In the genomic region with DNA sequence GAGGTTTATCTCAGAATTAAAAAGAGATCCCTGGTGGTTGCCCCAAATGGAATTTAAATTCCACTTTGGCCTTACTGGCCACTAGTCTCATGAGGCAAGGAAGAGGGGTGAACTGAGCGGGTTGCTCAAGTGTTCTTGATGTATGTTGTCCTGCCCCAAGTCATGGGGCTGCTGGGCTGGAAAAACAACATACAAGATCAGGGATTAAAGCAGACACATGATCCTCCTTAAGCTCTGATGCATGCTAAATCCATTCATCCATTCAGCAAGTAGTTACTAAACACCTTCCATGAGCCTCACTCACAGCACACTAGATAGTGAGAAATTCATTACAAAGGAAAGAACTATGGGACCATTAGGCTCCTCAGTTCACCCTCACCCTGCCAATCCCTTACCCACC, we compare ENCODE assay signal across 19 cellular contexts.
A peak's percentile ranks its signal among the peaks of the same experiment; 100 is the strongest.
DNase-seq lines count a peak whose midpoint lies in the region; ATAC-seq and TF ChIP-seq lines count a peak whose summit lies in the region.
"Had no signal": no experiment of that assay in that cellular context is flagged by ENCODE, and none has a peak within 500 bp of the region (broad histone marks: within the 10 kb centered on the region; RNA-seq: fewer than 3 reads in every experiment).

No MANE protein-coding gene starts in this region.

- H3K4me1 Mint-ChIP-seq in GM23338: no peaks in the 10 kb centered on the region
- H3K4me1 Mint-ChIP-seq: H9 had no signal

- H3K4me3 Mint-ChIP-seq in GM23338: no peak overlapping the region
- H3K4me3 Mint-ChIP-seq: CD8-positive, alpha-beta T cell; H9 had no signal

- peaks cover 3% of the 10 kb centered on the region; the same call in 1 of the 3 replicates for H3K36me3 Mint-ChIP-seq in GM23338 (ENCODE audit: low read depth)
- H3K36me3 Mint-ChIP-seq: CD8-positive, alpha-beta T cell had no signal

- DNase-seq in GM23338 (ENCODE audit: low spot score) (no peak), amniotic epithelial cell (ENCODE audit: low read depth) (peak; percentile 48), kidney tubule cell (ENCODE audit: low spot score) (peak; percentile 31), renal cortical epithelial cell (ENCODE audit: low read depth) (peak; percentile 78)
- DNase-seq in stimulated activated CD4-positive, alpha-beta T cell treated with anti-CD3 and anti-CD28 coated beads, Interleukin-12 subunit alpha, Interleukin-12 subunit beta, amount 100 ng/mL, for 4 hours: no peak
- DNase-seq: CD8-positive, alpha-beta T cell; DND-41; H9; MM.1S; NCI-H1092; NCI-H2081; NCI-H226; PC-3; RPMI8226; SIG-M5 had no signal

- no peaks in the 10 kb centered on the region for H3F3A ChIP-seq in GM23338 (replicated peaks; ENCODE audit: low read depth)

- ATAC-seq in GM23338 (no peak), HG02973 (IDR thresholded peaks at IDR 0.05; ENCODE audit: unreplicated experiment) (no peak), GM21528 (IDR thresholded peaks at IDR 0.05; ENCODE audit: low FRiP score, unreplicated experiment) (no peak)
- ATAC-seq: CD8-positive, alpha-beta T cell; PC-3; SK-N-SH treated with all-trans-retinoic acid at 6 μM for 48 hours had no signal

- H3K27ac Mint-ChIP-seq in GM23338: no peak overlapping the region
- H3K27ac Mint-ChIP-seq: CD8-positive, alpha-beta T cell; H9 had no signal

- H3K4me2 ChIP-seq in GM23338: no peak overlapping the region
- H3K4me2 ChIP-seq: BLaER1 treated with 17β-estradiol and CSF1 and Interleukin-3, amounts not matched to agents 10 nM and 100 nM had no signal

- H3K4me1 ChIP-seq in GM23338 (ENCODE audit: insufficient read depth): no peaks in the 10 kb centered on the region

- H3K36me3 ChIP-seq in GM23338 (ENCODE audit: insufficient read depth): no peaks in the 10 kb centered on the region; the same call in 1 of the 2 replicates
- H3K36me3 ChIP-seq: BLaER1 treated with 17β-estradiol and CSF1 and Interleukin-3, amounts not matched to agents 10 nM and 100 nM had no signal

- no peak overlapping the region for H3K4me3 ChIP-seq in GM23338
- H3K4me3 ChIP-seq: BLaER1 treated with 17β-estradiol and CSF1 and Interleukin-3, amounts not matched to agents 10 nM and 100 nM had no signal

- peaks cover 7% of the 10 kb centered on the region; the same call in 1 of the 2 replicates for H3K9me2 ChIP-seq in GM23338 (ENCODE audit: insufficient read depth)

- no peak for TF ChIP-seq CTCF in GM23338 (conservative IDR thresholded peaks at IDR 0.05; ENCODE audit: low read depth in 2 of 2)

- H3K27ac ChIP-seq in GM23338 (ENCODE audit: low read depth): no peak overlapping the region
- H3K27ac ChIP-seq: BLaER1 treated with 17β-estradiol and CSF1 and Interleukin-3, amounts not matched to agents 10 nM and 100 nM had no signal

- H2AFZ ChIP-seq in GM23338: peak overlapping the region; percentile 10; the same call in 1 of the 2 replicates

- no peaks in the 10 kb centered on the region for H3K27me3 ChIP-seq in GM23338 (ENCODE audit: insufficient read depth)
- H3K27me3 ChIP-seq: BLaER1 treated with 17β-estradiol and CSF1 and Interleukin-3, amounts not matched to agents 10 nM and 100 nM had no signal

- H3K27me3 Mint-ChIP-seq in GM23338 (ENCODE audit: insufficient read depth, low read depth, poor library complexity): peaks cover 2% of the 10 kb centered on the region

- no peaks in the 10 kb centered on the region for H4K20me1 ChIP-seq in GM23338 (replicated peaks; ENCODE audit: insufficient read depth)
- H4K20me1 ChIP-seq: BLaER1 treated with 17β-estradiol and CSF1 and Interleukin-3, amounts not matched to agents 10 nM and 100 nM had no signal

- H3K79me2 ChIP-seq in GM23338 (replicated peaks; ENCODE audit: insufficient read depth): no peaks in the 10 kb centered on the region

- H3K9me3 Mint-ChIP-seq in GM23338: peaks cover 24% of the 10 kb centered on the region; the same call in 2 of the 3 replicates

TF ChIP-seq in GM23338, 12 proteins besides CTCF, POLR2A, EP300 and RAD21 (continues in another document):
- TF ChIP-seq POLR2AphosphoS5 (IDR thresholded peaks at IDR 0.05; ENCODE audit: low read depth) (no peak), ZNF331 (CRISPR knock-in tag; IDR thresholded peaks at IDR 0.05; ENCODE audit: low read depth) (no peak), NANOG (IDR thresholded peaks at IDR 0.05; ENCODE audit: borderline replicate concordance) (no peak), ZNF114 (CRISPR knock-in tag; IDR thresholded peaks at IDR 0.05) (no peak), JUNB (IDR thresholded peaks at IDR 0.05; ENCODE audit: unreplicated experiment) (no peak)
- TF ChIP-seq, protein P1, sequence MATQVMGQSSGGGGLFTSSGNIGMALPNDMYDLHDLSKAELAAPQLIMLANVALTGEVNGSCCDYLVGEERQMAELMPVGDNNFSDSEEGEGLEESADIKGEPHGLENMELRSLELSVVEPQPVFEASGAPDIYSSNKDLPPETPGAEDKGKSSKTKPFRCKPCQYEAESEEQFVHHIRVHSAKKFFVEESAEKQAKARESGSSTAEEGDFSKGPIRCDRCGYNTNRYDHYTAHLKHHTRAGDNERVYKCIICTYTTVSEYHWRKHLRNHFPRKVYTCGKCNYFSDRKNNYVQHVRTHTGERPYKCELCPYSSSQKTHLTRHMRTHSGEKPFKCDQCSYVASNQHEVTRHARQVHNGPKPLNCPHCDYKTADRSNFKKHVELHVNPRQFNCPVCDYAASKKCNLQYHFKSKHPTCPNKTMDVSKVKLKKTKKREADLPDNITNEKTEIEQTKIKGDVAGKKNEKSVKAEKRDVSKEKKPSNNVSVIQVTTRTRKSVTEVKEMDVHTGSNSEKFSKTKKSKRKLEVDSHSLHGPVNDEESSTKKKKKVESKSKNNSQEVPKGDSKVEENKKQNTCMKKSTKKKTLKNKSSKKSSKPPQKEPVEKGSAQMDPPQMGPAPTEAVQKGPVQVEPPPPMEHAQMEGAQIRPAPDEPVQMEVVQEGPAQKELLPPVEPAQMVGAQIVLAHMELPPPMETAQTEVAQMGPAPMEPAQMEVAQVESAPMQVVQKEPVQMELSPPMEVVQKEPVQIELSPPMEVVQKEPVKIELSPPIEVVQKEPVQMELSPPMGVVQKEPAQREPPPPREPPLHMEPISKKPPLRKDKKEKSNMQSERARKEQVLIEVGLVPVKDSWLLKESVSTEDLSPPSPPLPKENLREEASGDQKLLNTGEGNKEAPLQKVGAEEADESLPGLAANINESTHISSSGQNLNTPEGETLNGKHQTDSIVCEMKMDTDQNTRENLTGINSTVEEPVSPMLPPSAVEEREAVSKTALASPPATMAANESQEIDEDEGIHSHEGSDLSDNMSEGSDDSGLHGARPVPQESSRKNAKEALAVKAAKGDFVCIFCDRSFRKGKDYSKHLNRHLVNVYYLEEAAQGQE (IDR thresholded peaks at IDR 0.05; ENCODE audit: unreplicated experiment): no peak
- TF ChIP-seq, protein P2, sequence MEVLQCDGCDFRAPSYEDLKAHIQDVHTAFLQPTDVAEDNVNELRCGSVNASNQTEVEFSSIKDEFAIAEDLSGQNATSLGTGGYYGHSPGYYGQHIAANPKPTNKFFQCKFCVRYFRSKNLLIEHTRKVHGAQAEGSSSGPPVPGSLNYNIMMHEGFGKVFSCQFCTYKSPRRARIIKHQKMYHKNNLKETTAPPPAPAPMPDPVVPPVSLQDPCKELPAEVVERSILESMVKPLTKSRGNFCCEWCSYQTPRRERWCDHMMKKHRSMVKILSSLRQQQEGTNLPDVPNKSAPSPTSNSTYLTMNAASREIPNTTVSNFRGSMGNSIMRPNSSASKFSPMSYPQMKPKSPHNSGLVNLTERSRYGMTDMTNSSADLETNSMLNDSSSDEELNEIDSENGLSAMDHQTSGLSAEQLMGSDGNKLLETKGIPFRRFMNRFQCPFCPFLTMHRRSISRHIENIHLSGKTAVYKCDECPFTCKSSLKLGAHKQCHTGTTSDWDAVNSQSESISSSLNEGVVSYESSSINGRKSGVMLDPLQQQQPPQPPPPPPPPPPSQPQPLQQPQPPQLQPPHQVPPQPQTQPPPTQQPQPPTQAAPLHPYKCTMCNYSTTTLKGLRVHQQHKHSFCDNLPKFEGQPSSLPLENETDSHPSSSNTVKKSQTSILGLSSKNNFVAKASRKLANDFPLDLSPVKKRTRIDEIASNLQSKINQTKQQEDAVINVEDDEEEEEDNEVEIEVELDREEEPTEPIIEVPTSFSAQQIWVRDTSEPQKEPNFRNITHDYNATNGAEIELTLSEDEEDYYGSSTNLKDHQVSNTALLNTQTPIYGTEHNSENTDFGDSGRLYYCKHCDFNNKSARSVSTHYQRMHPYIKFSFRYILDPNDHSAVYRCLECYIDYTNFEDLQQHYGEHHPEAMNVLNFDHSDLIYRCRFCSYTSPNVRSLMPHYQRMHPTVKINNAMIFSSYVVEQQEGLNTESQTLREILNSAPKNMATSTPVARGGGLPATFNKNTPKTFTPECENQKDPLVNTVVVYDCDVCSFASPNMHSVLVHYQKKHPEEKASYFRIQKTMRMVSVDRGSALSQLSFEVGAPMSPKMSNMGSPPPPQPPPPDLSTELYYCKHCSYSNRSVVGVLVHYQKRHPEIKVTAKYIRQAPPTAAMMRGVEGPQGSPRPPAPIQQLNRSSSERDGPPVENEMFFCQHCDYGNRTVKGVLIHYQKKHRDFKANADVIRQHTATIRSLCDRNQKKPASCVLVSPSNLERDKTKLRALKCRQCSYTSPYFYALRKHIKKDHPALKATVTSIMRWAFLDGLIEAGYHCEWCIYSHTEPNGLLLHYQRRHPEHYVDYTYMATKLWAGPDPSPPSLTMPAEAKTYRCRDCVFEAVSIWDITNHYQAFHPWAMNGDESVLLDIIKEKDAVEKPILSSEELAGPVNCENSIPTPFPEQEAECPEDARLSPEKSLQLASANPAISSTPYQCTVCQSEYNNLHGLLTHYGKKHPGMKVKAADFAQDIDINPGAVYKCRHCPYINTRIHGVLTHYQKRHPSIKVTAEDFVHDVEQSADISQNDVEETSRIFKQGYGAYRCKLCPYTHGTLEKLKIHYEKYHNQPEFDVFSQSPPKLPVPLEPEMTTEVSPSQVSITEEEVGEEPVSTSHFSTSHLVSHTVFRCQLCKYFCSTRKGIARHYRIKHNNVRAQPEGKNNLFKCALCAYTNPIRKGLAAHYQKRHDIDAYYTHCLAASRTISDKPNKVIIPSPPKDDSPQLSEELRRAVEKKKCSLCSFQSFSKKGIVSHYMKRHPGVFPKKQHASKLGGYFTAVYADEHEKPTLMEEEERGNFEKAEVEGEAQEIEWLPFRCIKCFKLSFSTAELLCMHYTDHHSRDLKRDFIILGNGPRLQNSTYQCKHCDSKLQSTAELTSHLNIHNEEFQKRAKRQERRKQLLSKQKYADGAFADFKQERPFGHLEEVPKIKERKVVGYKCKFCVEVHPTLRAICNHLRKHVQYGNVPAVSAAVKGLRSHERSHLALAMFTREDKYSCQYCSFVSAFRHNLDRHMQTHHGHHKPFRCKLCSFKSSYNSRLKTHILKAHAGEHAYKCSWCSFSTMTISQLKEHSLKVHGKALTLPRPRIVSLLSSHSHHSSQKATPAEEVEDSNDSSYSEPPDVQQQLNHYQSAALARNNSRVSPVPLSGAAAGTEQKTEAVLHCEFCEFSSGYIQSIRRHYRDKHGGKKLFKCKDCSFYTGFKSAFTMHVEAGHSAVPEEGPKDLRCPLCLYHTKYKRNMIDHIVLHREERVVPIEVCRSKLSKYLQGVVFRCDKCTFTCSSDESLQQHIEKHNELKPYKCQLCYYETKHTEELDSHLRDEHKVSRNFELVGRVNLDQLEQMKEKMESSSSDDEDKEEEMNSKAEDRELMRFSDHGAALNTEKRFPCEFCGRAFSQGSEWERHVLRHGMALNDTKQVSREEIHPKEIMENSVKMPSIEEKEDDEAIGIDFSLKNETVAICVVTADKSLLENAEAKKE (CRISPR knock-in tag; IDR thresholded peaks at IDR 0.05): no peak

Comparison
In these comparisons a context has a peak if more than half of its experiments do, and no peak if none do; other contexts are left out.
1. DNase-seq: peak in amniotic epithelial cell (single experiment), kidney tubule cell (single experiment) and renal cortical epithelial cell (single experiment); none in GM23338 (single experiment) and stimulated activated CD4-positive, alpha-beta T cell treated with anti-CD3 and anti-CD28 coated beads, Interleukin-12 subunit alpha, Interleukin-12 subunit beta, amount 100 ng/mL, for 4 hours (single experiment).